In the genomic region with DNA sequence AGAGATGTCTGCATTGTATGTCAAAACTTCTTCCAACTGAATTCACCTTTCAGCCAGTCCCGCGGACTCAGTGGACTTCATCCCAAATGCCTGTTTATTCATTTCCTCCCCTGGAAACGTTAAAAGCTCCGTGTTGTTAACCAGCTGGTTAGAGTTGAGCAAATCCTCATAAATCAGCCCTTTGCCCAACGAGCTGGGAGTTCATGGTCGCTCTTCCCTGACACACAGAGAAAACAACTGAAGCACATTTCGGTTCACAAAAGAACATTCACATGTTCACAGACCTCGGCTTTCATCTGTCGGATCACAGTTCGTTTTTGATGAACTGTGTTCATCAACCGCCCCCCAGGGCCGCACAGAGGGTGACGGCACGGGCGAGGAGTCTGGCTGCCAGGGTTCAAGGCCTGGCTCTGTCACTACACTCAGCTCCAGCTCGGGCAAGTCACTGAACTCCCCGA, we compare ENCODE assay signal across 23 cellular contexts.
DNase-seq lines count a peak whose midpoint lies in the region; ATAC-seq and TF ChIP-seq lines count a peak whose summit lies in the region.
"Had no signal": no experiment of that assay in that cellular context is flagged by ENCODE, and none has a peak within 500 bp of the region (broad histone marks: within the 10 kb centered on the region; RNA-seq: fewer than 3 reads in every experiment).

No MANE protein-coding gene starts in this region.

- intact Hi-C loops in breast epithelium (cut with DNase I; ENCODE audit: low total_unique reads) (no loop called here), mammary epithelial cell (cut with micrococcal nuclease) (no loop called here), left cardiac atrium (cut with DNase I) (no loop called here)

- CTCF ChIA-PET in mammary epithelial cell (lab: Charles Lee; ENCODE audit: low non-redundant PET) = no interaction called here

- H3K4me1 Mint-ChIP-seq in natural killer cell treated with Interleukin-12 subunit alpha and Interleukin-12 subunit beta and Interleukin-15 and Interleukin-18, amount 100 ng/mL, for 72 hours (ENCODE audit: low read depth in 2 of 2) = no peaks in the 10 kb centered on the region

- no peaks in the 10 kb centered on the region for H3K9me3 Mint-ChIP-seq in natural killer cell treated with Interleukin-12 subunit alpha and Interleukin-12 subunit beta and Interleukin-15 and Interleukin-18, amount 100 ng/mL, for 72 hours
- H3K9me3 Mint-ChIP-seq: activated naive CD4-positive, alpha-beta T cell treated with anti-CD3 and anti-CD28 coated beads, Interleukin-2, amount 50 U/mL, for 72 hours; activated T-cell treated with anti-CD3 and anti-CD28 coated beads, Interleukin-2, amount 50 U/mL, for 4 hours; T-helper 2 cell treated with Interferon-gamma antibody and Interleukin-4, amounts not matched to agents 5 μg/mL and 100 μg/mL, for 36 hours had no signal

- no peaks in the 10 kb centered on the region for H3K9me3 ChIP-seq in breast epithelium
- H3K9me3 ChIP-seq in mammary epithelial cell (replicated peaks; ENCODE audit: insufficient read depth, low read length) = no peaks in the 10 kb centered on the region
- H3K9me3 ChIP-seq: body of pancreas, left lung, Peyer's patch had no signal

- no peak overlapping the region for H3K9ac ChIP-seq in mammary epithelial cell (ENCODE audit: insufficient read depth, low read length)
- H3K9ac ChIP-seq: parathyroid adenoma had no signal

- peaks cover 38% of the 10 kb centered on the region for H3K79me2 ChIP-seq in mammary epithelial cell (ENCODE audit: insufficient read depth, low read length)
- H3K79me2 ChIP-seq: parathyroid adenoma had no signal

- dilution Hi-C loops in mammary epithelial cell (cut with HindIII; ENCODE audit: low sequenced_read_pairs) = no loop called here

- H3K4me1 ChIP-seq in breast epithelium (peaks cover 0 to 2% of the 10 kb centered on the region in 2 donors), mammary epithelial cell (ENCODE audit: insufficient read depth, low read length) (peaks cover 27% of the 10 kb centered on the region)
- H3K4me1 ChIP-seq: body of pancreas, left lung, parathyroid adenoma, Peyer's patch had no signal

- peaks cover 0 to 9% of the 10 kb centered on the region in 2 donors for H3K27me3 Mint-ChIP-seq in natural killer cell treated with Interleukin-12 subunit alpha and Interleukin-12 subunit beta and Interleukin-15 and Interleukin-18, amount 100 ng/mL, for 72 hours

- H3K4me3 ChIP-seq in breast epithelium (no peak overlapping the region), mammary epithelial cell (replicated peaks in 1 of 3; ENCODE audit: insufficient read depth in 1 of 3, low read depth in 2 of 3, low read length in 3 of 3) (no peak overlapping the region)
- H3K4me3 ChIP-seq: body of pancreas, coronary artery, left lung, Peyer's patch had no signal

- no peak for TF ChIP-seq CTCF in breast epithelium (IDR thresholded peaks at IDR 0.05)
- no peak for TF ChIP-seq CTCF in mammary epithelial cell (conservative IDR thresholded peaks at IDR 0.05 in 1 of 2, IDR thresholded peaks at IDR 0.05 in 1 of 2; ENCODE audit: extremely low read depth in 1 of 2, insufficient read depth in 1 of 2, low read depth in 1 of 2, low read length in 2 of 2)

- DNase-seq in breast epithelium (ENCODE audit: low spot score in 2 of 2) (no peak), mammary epithelial cell (no peak), kidney glomerular epithelial cell (lab: John Stamatoyannopoulos, UW) (peak; percentile 29), renal cortical epithelial cell (ENCODE audit: low read depth) (peak; percentile 81), HK-2 (ENCODE audit: unreplicated experiment) (no peak), left cardiac atrium (no peak)
- DNase-seq in natural killer cell treated with Interleukin-12 subunit alpha and Interleukin-12 subunit beta and Interleukin-15 and Interleukin-18, amount 100 ng/mL, for 72 hours (ENCODE audit: low spot score) = no peak
- DNase-seq: activated CD4-positive, CD25-positive, alpha-beta regulatory T cell; activated CD8-positive, alpha-beta T cell treated with anti-CD3 and anti-CD28 coated beads, Interleukin-2, amount 10 ng/mL, durations not matched to agents 7 days and 5 days; activated T-cell treated with anti-CD3 and anti-CD28 coated beads, Interleukin-2, amount 50 U/mL, for 4 hours; Calu3; GOT3; left lung; NCI-H2029; NCI-H446; Peyer's patch had no signal

- no peak for ATAC-seq in natural killer cell treated with Interleukin-12 subunit alpha and Interleukin-12 subunit beta and Interleukin-15 and Interleukin-18, amount 100 ng/mL, for 72 hours
- ATAC-seq in left cardiac atrium = no peak
- no peak for ATAC-seq in HG03039 (IDR thresholded peaks at IDR 0.05; ENCODE audit: unreplicated experiment)
- ATAC-seq: activated CD8-positive, alpha-beta T cell treated with anti-CD3 and anti-CD28 coated beads, Interleukin-2, amount 10 ng/mL, durations not matched to agents 7 days and 5 days; activated naive CD4-positive, alpha-beta T cell treated with anti-CD3 and anti-CD28 coated beads, Interleukin-2, amount 50 U/mL, for 72 hours; activated T-cell treated with anti-CD3 and anti-CD28 coated beads, Interleukin-2, amount 50 U/mL, for 4 hours; body of pancreas; left lung had no signal

- H3K27ac ChIP-seq in breast epithelium (peak overlapping the region; percentile 80 to 90), mammary epithelial cell (ENCODE audit: insufficient read depth, low read depth, low read length) (no peak overlapping the region)
- H3K27ac ChIP-seq: 22Rv1, body of pancreas, coronary artery, left lung, parathyroid adenoma had no signal

- no TSS peak for BruUV-seq in mammary epithelial cell (replicated peaks; lab: Mats Ljungman, UMichigan)

- H4K20me1 ChIP-seq in mammary epithelial cell (ENCODE audit: insufficient read depth, low read length) = no peaks in the 10 kb centered on the region

- no peak overlapping the region for H3K4me3 Mint-ChIP-seq in natural killer cell treated with Interleukin-12 subunit alpha and Interleukin-12 subunit beta and Interleukin-15 and Interleukin-18, amount 100 ng/mL, for 72 hours
- H3K4me3 Mint-ChIP-seq: activated CD8-positive, alpha-beta T cell treated with anti-CD3 and anti-CD28 coated beads, Interleukin-2, amount 10 ng/mL, durations not matched to agents 7 days and 5 days; activated T-cell treated with anti-CD3 and anti-CD28 coated beads, Interleukin-2, amount 50 U/mL, for 4 hours; T-helper 2 cell treated with Interferon-gamma antibody and Interleukin-4, amounts not matched to agents 5 μg/mL and 100 μg/mL, for 36 hours had no signal

- no peak for TF ChIP-seq POLR2A in breast epithelium (IDR thresholded peaks at IDR 0.05)

- no peak overlapping the region for H2AFZ ChIP-seq in mammary epithelial cell (ENCODE audit: low read depth, low read length)
- H2AFZ ChIP-seq: parathyroid adenoma had no signal

- H3K27me3 ChIP-seq in breast epithelium = no peaks in the 10 kb centered on the region
- no peaks in the 10 kb centered on the region for H3K27me3 ChIP-seq in mammary epithelial cell (ENCODE audit: insufficient read depth, low read length)
- H3K27me3 ChIP-seq: body of pancreas, left lung, Peyer's patch had no signal

- no peaks in the 10 kb centered on the region for H3K36me3 ChIP-seq in breast epithelium
- H3K36me3 ChIP-seq in mammary epithelial cell (ENCODE audit: insufficient read depth, low read length) = no peaks in the 10 kb centered on the region
- H3K36me3 ChIP-seq: left lung, Peyer's patch had no signal

- no peaks in the 10 kb centered on the region for H3K36me3 Mint-ChIP-seq in natural killer cell treated with Interleukin-12 subunit alpha and Interleukin-12 subunit beta and Interleukin-15 and Interleukin-18, amount 100 ng/mL, for 72 hours
- H3K36me3 Mint-ChIP-seq: activated naive CD4-positive, alpha-beta T cell treated with anti-CD3 and anti-CD28 coated beads, Interleukin-2, amount 50 U/mL, for 72 hours had no signal

- 46% methylated on average over 10 of the region's 17 CpGs for WGBS in mammary epithelial cell (ENCODE audit: low coverage, missing lambda C conversion rate)

- in situ Hi-C loops in mammary epithelial cell (cut with MboI; ENCODE audit: low sequenced_read_pairs in 2 of 2) = no loop called here

- H3K4me2 ChIP-seq in mammary epithelial cell (ENCODE audit: insufficient read depth, low read depth, low read length) = no peak overlapping the region

- H3K27ac Mint-ChIP-seq in natural killer cell treated with Interleukin-12 subunit alpha and Interleukin-12 subunit beta and Interleukin-15 and Interleukin-18, amount 100 ng/mL, for 72 hours = no peak overlapping the region
- H3K27ac Mint-ChIP-seq: activated CD8-positive, alpha-beta T cell treated with anti-CD3 and anti-CD28 coated beads, Interleukin-2, amount 10 ng/mL, durations not matched to agents 7 days and 5 days; activated naive CD4-positive, alpha-beta T cell treated with anti-CD3 and anti-CD28 coated beads, Interleukin-2, amount 50 U/mL, for 72 hours; T-helper 2 cell treated with Interferon-gamma antibody and Interleukin-4, amounts not matched to agents 5 μg/mL and 100 μg/mL, for 36 hours had no signal

Comparison
In these comparisons a context has a peak if more than half of its experiments do, and no peak if none do; other contexts are left out.
1. DNase-seq: peak in kidney glomerular epithelial cell (single experiment) and renal cortical epithelial cell (single experiment); none in breast epithelium (0 of 2), mammary epithelial cell (single experiment), natural killer cell treated with Interleukin-12 subunit alpha and Interleukin-12 subunit beta and Interleukin-15 and Interleukin-18, amount 100 ng/mL, for 72 hours (single experiment), HK-2 (single experiment) and left cardiac atrium (single experiment).